12 cellular contexts compared by ENCODE assay signal in genomic region chr10:97517778-97518561, GRCh38. TPM values are rescaled to one million over a fixed set of nuclear protein-coding genes. Genes with fewer than 3 reads are reported as not detected.
A peak's percentile ranks its signal among the peaks of the same experiment; 100 is the strongest.
DNase-seq lines count a peak whose midpoint lies in the region; ATAC-seq, FAIRE-seq and TF ChIP-seq lines count a peak whose summit lies in the region.
"Had no signal": no experiment of that assay in that cellular context is flagged by ENCODE, and none has a peak within 500 bp of the region (broad histone marks: within the 10 kb centered on the region; RNA-seq: fewer than 3 reads in every experiment).

No MANE protein-coding gene starts in this region.

- H3K9me2 ChIP-seq in Karpas-422 (replicated peaks; ENCODE audit: insufficient read depth, low read length), result no peaks in the 10 kb centered on the region

- peak overlapping the region; percentile 32 for H3K27ac ChIP-seq in angular gyrus (ENCODE audit: low read depth, low read length)
- no peak overlapping the region for H3K27ac ChIP-seq in keratinocyte (ENCODE audit: control insufficient read depth, insufficient read depth, low read length)
- H3K27ac ChIP-seq in upper lobe of left lung, result peak overlapping the region; percentile 49 to 86 (median 74)
- H3K27ac ChIP-seq in Karpas-422 (ENCODE audit: low read length), result no peak overlapping the region

- peak overlapping the region in 1 of 3 experiments; percentile 14 for H3K4me3 ChIP-seq in keratinocyte (ENCODE audit: control insufficient read depth in 2 of 3, extremely low read depth in 1 of 3, insufficient read depth in 2 of 3, low read depth in 1 of 3, low read length in 3 of 3)
- no peak overlapping the region for H3K4me3 ChIP-seq in upper lobe of left lung
- H3K4me3 ChIP-seq in Karpas-422 (ENCODE audit: low read length), result no peak overlapping the region

- TF ChIP-seq EP300 in upper lobe of left lung (IDR thresholded peaks at IDR 0.05), result no peak

- H2AFZ ChIP-seq in keratinocyte (ENCODE audit: control insufficient read depth, low read length) (peak overlapping the region; percentile 15), Karpas-422 (ENCODE audit: low read length) (no peak overlapping the region)

- no peaks in the 10 kb centered on the region for H3K27me3 ChIP-seq in keratinocyte (ENCODE audit: control insufficient read depth, extremely low read depth, insufficient read depth, low read length)
- no peaks in the 10 kb centered on the region for H3K27me3 ChIP-seq in upper lobe of left lung
- no peaks in the 10 kb centered on the region for H3K27me3 ChIP-seq in Karpas-422 (ENCODE audit: low read length)

- H3K9me3 ChIP-seq in keratinocyte (ENCODE audit: control insufficient read depth, low read depth, low read length) (no peaks in the 10 kb centered on the region), upper lobe of left lung (no peaks in the 10 kb centered on the region), Karpas-422 (ENCODE audit: low read length) (no peaks in the 10 kb centered on the region)

- 31 to 33% methylated on average over 13 of the region's 13 CpGs for WGBS in upper lobe of left lung, 2 donors

- no peak for TF ChIP-seq POLR2A in upper lobe of left lung (IDR thresholded peaks at IDR 0.05)

- H3K4me2 ChIP-seq in keratinocyte (ENCODE audit: control insufficient read depth, extremely low read depth, insufficient read depth, low read depth, low read length), result peak overlapping the region; percentile 59
- H3K4me2 ChIP-seq in Karpas-422 (ENCODE audit: low read depth, low read length, poor library complexity, severe bottlenecking), result no peak overlapping the region

- H3K36me3 ChIP-seq in keratinocyte (ENCODE audit: control insufficient read depth in 2 of 2, extremely low read depth in 1 of 2, insufficient read depth in 2 of 2, low read length in 2 of 2) (no peaks in the 10 kb centered on the region), upper lobe of left lung (no peaks in the 10 kb centered on the region), Karpas-422 (ENCODE audit: insufficient read depth, low read length) (no peaks in the 10 kb centered on the region)

- H3K9me1 ChIP-seq in keratinocyte (ENCODE audit: control insufficient read depth, extremely low read depth, insufficient read depth, low read length), result peaks cover 4% of the 10 kb centered on the region

- TF ChIP-seq CTCF in keratinocyte (optimal IDR thresholded peaks at IDR 0.05 in 1 of 3, IDR thresholded peaks at IDR 0.05 in 1 of 3, conservative IDR thresholded peaks at IDR 0.05 in 1 of 3; ENCODE audit: extremely low read depth in 1 of 3, insufficient read depth in 2 of 3, low read length in 3 of 3), result no peak
- TF ChIP-seq CTCF in upper lobe of left lung (IDR thresholded peaks at IDR 0.05), result no peak

- FAIRE-seq in keratinocyte (lab: Jason Lieb, UNC), result peak; percentile 91

- H3K4me1 ChIP-seq in keratinocyte (ENCODE audit: control insufficient read depth, extremely low read depth, insufficient read depth, low read length) (peaks cover 23% of the 10 kb centered on the region), upper lobe of left lung (peaks cover 27 to 78% (median 57%) of the 10 kb centered on the region in 4 donors), Karpas-422 (ENCODE audit: low read length) (no peaks in the 10 kb centered on the region)

- H3K9ac ChIP-seq in keratinocyte (ENCODE audit: control insufficient read depth, extremely low read depth, insufficient read depth, low read length), result no peak overlapping the region
- H3K9ac ChIP-seq in Karpas-422 (ENCODE audit: low read length), result no peak overlapping the region

- H3K79me2 ChIP-seq in keratinocyte (ENCODE audit: control insufficient read depth, insufficient read depth, low read length), result peaks cover 63% of the 10 kb centered on the region
- H3K79me2 ChIP-seq in Karpas-422 (ENCODE audit: low read length), result no peaks in the 10 kb centered on the region

- DNase-seq in HPDE6-E6E7 (ENCODE audit: extremely low spot score) (peak; percentile 89), keratinocyte (ENCODE audit: low read depth, low spot score) (peak; percentile 25), upper lobe of left lung (peak in 1 of 2 donors; percentile 67), Karpas-422 (no peak), RKO (ENCODE audit: low spot score) (no peak), nucleus accumbens (lab: John Stamatoyannopoulos, UW) (no peak)
- DNase-seq: activated CD4-positive, CD25-positive, alpha-beta regulatory T cell treated with anti-CD3 and anti-CD28 coated beads, Interleukin-2, amount 50 U/mL, for 72 hours; activated naive CD4-positive, alpha-beta T cell treated with Interleukin-2 at 50 U/mL for 16 hours; effector CD8-positive, alpha-beta T cell; GDM1 had no signal

- dilution Hi-C loops in keratinocyte (cut with MboI; ENCODE audit: extremely low pct_ligation_motif_present, low sequenced_read_pairs), result no loop called here

- H4K20me1 ChIP-seq in keratinocyte (ENCODE audit: control insufficient read depth, extremely low read depth, insufficient read depth, low read length), result peaks cover 5% of the 10 kb centered on the region
- H4K20me1 ChIP-seq in Karpas-422 (ENCODE audit: insufficient read depth, low read depth, low read length), result no peaks in the 10 kb centered on the region

- peak; percentile 2 to 41 for ATAC-seq in upper lobe of left lung (ENCODE audit: low FRiP score in 2 of 2)

RNA-seq across cellular contexts. Expression of gene UBTD1, which starts 19.2 kb away (rescaled TPM):
- polyA plus RNA-seq in keratinocyte, result 12.0 to 20.5 TPM (median 19.3 TPM) in 3 replicates
- 3.5 TPM for polyA plus RNA-seq in keratinocyte (2011; ENCODE audit: low read depth)
- polyA plus RNA-seq in keratinocyte (2011; cell fraction: cytosol; rRNA removed), result 13.3 and 33.4 TPM in 2 replicates
- polyA plus RNA-seq in keratinocyte (2011; cell fraction: nucleus; rRNA removed), result 8.4 and 14.1 TPM in 2 replicates
- polyA plus RNA-seq in keratinocyte (2012; ENCODE audit: low replicate concordance), result 17.0 and 24.0 TPM in 2 replicates
- polyA minus RNA-seq in keratinocyte, result 6.8 to 19.4 TPM (median 11.6 TPM) in 3 replicates
- polyA minus RNA-seq in keratinocyte (2011; cell fraction: cytosol; rRNA and poly(A)+ RNA removed), result 31.7 TPM
- 9.3 and 9.8 TPM in 2 replicates for polyA minus RNA-seq in keratinocyte (2011; cell fraction: nucleus; rRNA and poly(A)+ RNA removed)
- 10 to 100 TPM; 40.6 to 93.1 (median 67.3) TPM for total RNA-seq in upper lobe of left lung
- 0.11 and 0.72 TPM in 2 replicates for total RNA-seq in Karpas-422 (2014; rRNA removed; shearing (Covaris generic); ENCODE audit: low replicate concordance)

RNA-seq across cellular contexts. Expression of gene MMS19, which starts 19.7 kb away (rescaled TPM):
- polyA plus RNA-seq in keratinocyte, result 72.5 to 74.8 TPM (median 74.4 TPM) in 3 replicates
- polyA plus RNA-seq in keratinocyte (2011; ENCODE audit: low read depth), result 15.5 TPM
- polyA plus RNA-seq in keratinocyte (2011; cell fraction: cytosol; rRNA removed), result 51.5 and 66.8 TPM in 2 replicates
- polyA plus RNA-seq in keratinocyte (2011; cell fraction: nucleus; rRNA removed), result 138 and 144 TPM in 2 replicates
- polyA plus RNA-seq in keratinocyte (2012; ENCODE audit: low replicate concordance), result 46.0 and 61.3 TPM in 2 replicates
- polyA minus RNA-seq in keratinocyte, result 110 to 140 TPM (median 133 TPM) in 3 replicates
- polyA minus RNA-seq in keratinocyte (2011; cell fraction: cytosol; rRNA and poly(A)+ RNA removed), result 71.9 TPM
- polyA minus RNA-seq in keratinocyte (2011; cell fraction: nucleus; rRNA and poly(A)+ RNA removed), result 74.6 and 85.9 TPM in 2 replicates
- 100 to 1,000 TPM in 1 of 6 donors, 10 to 100 TPM in 5; 62.5 to 148 (median 77.0) TPM for total RNA-seq in upper lobe of left lung
- total RNA-seq in Karpas-422 (2014; rRNA removed; shearing (Covaris generic); ENCODE audit: low replicate concordance), result 45.2 and 56.0 TPM in 2 replicates

RNA-seq across cellular contexts. Expression of gene ANKRD2, which starts 54.6 kb away (rescaled TPM):
- polyA plus RNA-seq in keratinocyte, result 0.18 to 0.67 TPM (median 0.38 TPM) in 3 replicates
- 0.84 TPM for polyA plus RNA-seq in keratinocyte (2011; ENCODE audit: low read depth)
- polyA plus RNA-seq in keratinocyte (2011; cell fraction: cytosol; rRNA removed), result 0.26 and 0.36 TPM in 2 replicates
- polyA plus RNA-seq in keratinocyte (2011; cell fraction: nucleus; rRNA removed), result 0.28 and 0.36 TPM in 2 replicates
- polyA plus RNA-seq in keratinocyte (2012; ENCODE audit: low replicate concordance), result 0.91 and 0.95 TPM in 2 replicates
- polyA minus RNA-seq in keratinocyte, result 0.16 to 0.19 TPM in 2 of 3 replicates, not detected in the other
- not detected for polyA minus RNA-seq in keratinocyte (2011; cell fraction: cytosol; rRNA and poly(A)+ RNA removed)
- polyA minus RNA-seq in keratinocyte (2011; cell fraction: nucleus; rRNA and poly(A)+ RNA removed), result not detected in 2 replicates
- 1 to 10 TPM in 3 of 6 donors, under 1 TPM in 2, not detected in 1; 0.67 to 2.4 (median 1.1) TPM for total RNA-seq in upper lobe of left lung
- not detected in 2 replicates for total RNA-seq in Karpas-422 (2014; rRNA removed; shearing (Covaris generic); ENCODE audit: low replicate concordance)
- total RNA-seq: subcutaneous adipose tissue had no signal

Comparison
In these comparisons a context has a peak if more than half of its experiments do, and no peak if none do; other contexts are left out.
1. DNase-seq: peak in HPDE6-E6E7 (single experiment) and keratinocyte (single experiment); none in Karpas-422 (single experiment), RKO (single experiment) and nucleus accumbens (0 of 56).
2. H3K27ac ChIP-seq: peak in angular gyrus (single experiment) and upper lobe of left lung (4 of 4); none in keratinocyte (single experiment) and Karpas-422 (single experiment).
3. RNA of gene UBTD1, which starts 19.2 kb away (total RNA-seq): 40.6 to 93.1 TPM in upper lobe of left lung; 0.11 to 0.72 TPM in Karpas-422; every median in the first group is over 10 times any median in the second.